8 cellular contexts compared by ENCODE assay signal in the genomic region with DNA sequence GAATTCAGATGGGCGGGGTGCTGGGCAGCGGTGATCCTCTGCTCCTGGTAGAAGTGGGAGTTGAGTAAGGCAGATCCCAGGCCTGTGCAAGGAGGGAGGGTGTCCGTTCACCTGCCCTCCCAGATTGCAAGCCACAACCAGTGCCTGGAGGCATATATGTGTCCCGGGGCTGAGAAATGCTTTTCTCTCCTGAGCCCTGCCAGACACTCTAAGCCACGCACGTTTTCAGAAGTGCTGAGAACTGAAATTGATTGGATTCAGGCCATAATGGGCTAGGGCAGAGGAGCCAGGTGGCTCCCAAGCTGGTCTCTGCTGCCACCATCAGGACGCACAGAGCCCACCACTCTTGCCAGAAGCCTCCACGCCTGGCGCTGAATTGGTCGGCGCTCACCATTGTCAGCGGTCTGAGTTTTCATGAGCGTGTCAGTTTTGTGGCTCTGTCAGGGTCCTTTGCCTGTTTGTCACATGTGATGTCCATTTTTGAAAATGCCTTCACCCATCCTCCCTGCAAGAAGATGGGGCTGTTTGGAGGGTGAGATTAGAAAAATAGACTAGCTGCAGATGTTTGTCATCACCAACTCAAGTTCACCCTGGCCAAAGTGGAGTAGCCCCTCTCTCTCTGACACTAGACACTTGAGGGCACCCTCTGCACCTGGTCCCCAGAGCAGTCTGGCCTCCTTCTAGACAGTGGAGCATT. TPM values are rescaled to one million over a fixed set of nuclear protein-coding genes. Genes with fewer than 3 reads are reported as not detected.
DNase-seq lines count a peak whose midpoint lies in the region; ATAC-seq lines count a peak whose summit lies in the region.

No MANE protein-coding gene starts in this region.

- peak; percentile 92 for ATAC-seq in GM18861 (IDR thresholded peaks at IDR 0.05; ENCODE audit: unreplicated experiment)
- peak; percentile 79 for ATAC-seq in HG03280 (IDR thresholded peaks at IDR 0.05; ENCODE audit: unreplicated experiment)
- ATAC-seq in activated naive CD8-positive, alpha-beta T cell treated with anti-CD3 and anti-CD28 coated beads, Interleukin-2, amount 50 U/mL, for 24 hours: peak; percentile 58
- ATAC-seq in left cardiac atrium: peak; percentile 91 to 92

- DNase-seq in AG08395 (ENCODE audit: low spot score) (peak; percentile 41), NCI-H446 (lab: John Stamatoyannopoulos, UW) (peak; percentile 75 to 93), left cardiac atrium (peak; percentile 73), retina (peak; percentile 86)
- peak; percentile 26 for DNase-seq in activated naive CD8-positive, alpha-beta T cell treated with anti-CD3 and anti-CD28 coated beads, Interleukin-2, amount 50 U/mL, for 24 hours
- DNase-seq in CD4-positive, alpha-beta memory T cell: no peak

- CTCF ChIA-PET in CD4-positive, alpha-beta memory T cell (lab: Charles Lee; ENCODE audit: partially characterized antibody): no interaction called here

- H3K4me1 Mint-ChIP-seq in activated naive CD8-positive, alpha-beta T cell treated with anti-CD3 and anti-CD28 coated beads, Interleukin-2, amount 50 U/mL, for 24 hours: no peaks in the 10 kb centered on the region
- H3K4me1 Mint-ChIP-seq in CD4-positive, alpha-beta memory T cell: no peaks in the 10 kb centered on the region

- POLR2A ChIA-PET in CD4-positive, alpha-beta memory T cell (lab: Charles Lee; ENCODE audit: partially characterized antibody): no interaction called here

- H3K4me3 ChIP-seq in CD4-positive, alpha-beta memory T cell (ENCODE audit: low read length in 2 of 2): no peak overlapping the region

- no peaks in the 10 kb centered on the region for H3K36me3 Mint-ChIP-seq in activated naive CD8-positive, alpha-beta T cell treated with anti-CD3 and anti-CD28 coated beads, Interleukin-2, amount 50 U/mL, for 24 hours (ENCODE audit: low read depth)
- no peaks in the 10 kb centered on the region for H3K36me3 Mint-ChIP-seq in CD4-positive, alpha-beta memory T cell

- no peaks in the 10 kb centered on the region for H3K9me3 ChIP-seq in CD4-positive, alpha-beta memory T cell (ENCODE audit: control insufficient read depth in 1 of 2, low read length in 2 of 2)

- H3K27ac Mint-ChIP-seq in activated naive CD8-positive, alpha-beta T cell treated with anti-CD3 and anti-CD28 coated beads, Interleukin-2, amount 50 U/mL, for 24 hours: no peak overlapping the region
- no peak overlapping the region for H3K27ac Mint-ChIP-seq in CD4-positive, alpha-beta memory T cell

- no peak overlapping the region for H3K27ac ChIP-seq in CD4-positive, alpha-beta memory T cell (ENCODE audit: low read depth, low read length)

- H3K27me3 ChIP-seq in CD4-positive, alpha-beta memory T cell (ENCODE audit: insufficient read depth, low read length): no peaks in the 10 kb centered on the region

- peaks cover 3% of the 10 kb centered on the region for H3K27me3 Mint-ChIP-seq in activated naive CD8-positive, alpha-beta T cell treated with anti-CD3 and anti-CD28 coated beads, Interleukin-2, amount 50 U/mL, for 24 hours
- H3K27me3 Mint-ChIP-seq in CD4-positive, alpha-beta memory T cell: peaks cover 2 to 3% of the 10 kb centered on the region in 2 donors

- intact Hi-C loops in left cardiac atrium (cut with DNase I): loop anchor here (2.0 to 5.0 kb wide), 3 partner anchors 344 to 654 kb away; no protein-coding TSS in a partner anchor
- intact Hi-C loops in CD4-positive, alpha-beta memory T cell (cut with micrococcal nuclease): no loop called here

- H3K36me3 ChIP-seq in CD4-positive, alpha-beta memory T cell (ENCODE audit: insufficient read depth, low read length): no peaks in the 10 kb centered on the region

- H3K9me3 Mint-ChIP-seq in activated naive CD8-positive, alpha-beta T cell treated with anti-CD3 and anti-CD28 coated beads, Interleukin-2, amount 50 U/mL, for 24 hours: no peaks in the 10 kb centered on the region
- H3K9me3 Mint-ChIP-seq in CD4-positive, alpha-beta memory T cell: peaks cover 0 to 2% (median 0%) of the 10 kb centered on the region in 8 donors

- no peaks in the 10 kb centered on the region for H3K4me1 ChIP-seq in CD4-positive, alpha-beta memory T cell (ENCODE audit: insufficient read depth, low read length)

- no peak overlapping the region for H3K4me3 Mint-ChIP-seq in activated naive CD8-positive, alpha-beta T cell treated with anti-CD3 and anti-CD28 coated beads, Interleukin-2, amount 50 U/mL, for 24 hours
- no peak overlapping the region for H3K4me3 Mint-ChIP-seq in CD4-positive, alpha-beta memory T cell

RNA-seq across cellular contexts. Expression of gene BFSP2, which starts 15.4 kb away (rescaled TPM):
- not detected for total RNA-seq in left cardiac atrium
- not detected for total RNA-seq in CD4-positive, alpha-beta memory T cell
- 1 to 10 TPM in 1 of 2 donors, under 1 TPM in 1; 0.86 to 1.3 TPM for polyA plus RNA-seq in CD4-positive, alpha-beta memory T cell

Comparison
In these comparisons a context has a peak if more than half of its experiments do, and no peak if none do; other contexts are left out.
1. DNase-seq: peak in AG08395 (single experiment), NCI-H446 (2 of 2), activated naive CD8-positive, alpha-beta T cell treated with anti-CD3 and anti-CD28 coated beads, Interleukin-2, amount 50 U/mL, for 24 hours (single experiment), left cardiac atrium (single experiment) and retina (single experiment); none in CD4-positive, alpha-beta memory T cell (0 of 5).
2. Peak in every context shown above with its lines, with median percentiles within 50 percentile points of each other: ATAC-seq.